ENCODE assay signal across 21 cellular contexts in the genomic region with DNA sequence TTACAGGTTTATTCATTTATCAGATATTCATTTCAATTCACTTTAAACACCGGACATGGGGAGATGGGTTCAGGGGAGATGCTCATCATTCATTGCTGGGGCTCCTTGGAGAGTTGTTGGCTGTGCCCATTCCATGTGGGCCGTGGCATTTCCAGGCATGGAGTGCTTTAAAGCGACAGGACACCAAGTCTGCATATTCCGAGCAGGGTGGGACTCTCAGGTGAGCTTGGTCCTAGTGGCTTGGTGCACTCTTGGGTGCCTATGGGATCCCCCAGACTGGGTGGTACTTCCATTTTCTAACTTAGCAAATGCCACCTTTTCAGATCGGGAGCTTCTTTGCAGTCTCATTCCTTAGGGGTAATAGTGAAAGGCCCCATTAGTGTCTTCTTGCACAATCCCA.
"Had no signal": no experiment of that assay in that cellular context is flagged by ENCODE, and none has a peak within 500 bp of the region (broad histone marks: within the 10 kb centered on the region; RNA-seq: fewer than 3 reads in every experiment).

No MANE protein-coding gene starts in this region.

- H3K27ac Mint-ChIP-seq: effector memory CD8-positive, alpha-beta T cell; mesothelial cell of epicardium; naive B cell had no signal

- H3K9me3 ChIP-seq: esophagus muscularis mucosa, gastroesophageal sphincter, heart left ventricle, left ventricle myocardium inferior, lower lobe of right lung, mucosa of descending colon had no signal

- H3K36me3 Mint-ChIP-seq: mesothelial cell of epicardium, naive B cell had no signal

- H3K27ac ChIP-seq: coronary artery, dorsolateral prefrontal cortex, esophagus muscularis mucosa, foreskin keratinocyte, gastroesophageal sphincter, heart left ventricle, hepatocyte, left ventricle myocardium inferior, lower lobe of right lung had no signal

- H3K36me3 ChIP-seq: esophagus muscularis mucosa, gastroesophageal sphincter, heart left ventricle, left ventricle myocardium inferior, lower lobe of right lung had no signal

- DNase-seq: dermis blood vessel endothelial cell; dorsolateral prefrontal cortex; effector CD8-positive, alpha-beta T cell; effector memory CD8-positive, alpha-beta T cell; foreskin keratinocyte; heart left ventricle; hypothalamus; kidney; kidney glomerular epithelial cell; left colon; left ventricle myocardium inferior; lower lobe of right lung; mesenchymal stem cell; mucosa of descending colon; naive B cell had no signal

- H3K4me3 ChIP-seq: coronary artery, dorsolateral prefrontal cortex, esophagus muscularis mucosa, gastroesophageal sphincter, heart left ventricle, hepatocyte, left ventricle myocardium inferior, lower lobe of right lung, mucosa of descending colon had no signal

- H3K27me3 ChIP-seq: foreskin keratinocyte, hepatocyte had no signal

- H3K4me1 ChIP-seq: esophagus muscularis mucosa, foreskin keratinocyte, gastroesophageal sphincter, heart left ventricle, left ventricle myocardium inferior, lower lobe of right lung had no signal

- H3K9me3 Mint-ChIP-seq: mesothelial cell of epicardium had no signal

- ATAC-seq: effector memory CD8-positive, alpha-beta T cell; foreskin keratinocyte; gastroesophageal sphincter; heart left ventricle; left colon; left lobe of liver; lower lobe of right lung; mucosa of descending colon had no signal

- H3K4me3 Mint-ChIP-seq: effector memory CD8-positive, alpha-beta T cell; mesothelial cell of epicardium; naive B cell had no signal

- H3K4me1 Mint-ChIP-seq: mesothelial cell of epicardium had no signal
